In genomic region chr11:59053387-59053786, GRCh38 we compare ENCODE assay signal across 8 cellular contexts. TPM values are rescaled to one million over a fixed set of nuclear protein-coding genes. Genes with fewer than 3 reads are reported as not detected.
DNase-seq lines count a peak whose midpoint lies in the region; ATAC-seq lines count a peak whose summit lies in the region.

No MANE protein-coding gene starts in this region.

- H3K36me3 Mint-ChIP-seq in T-cell, result no peaks in the 10 kb centered on the region
- H3K36me3 Mint-ChIP-seq in immature natural killer cell, result no peaks in the 10 kb centered on the region

- POLR2A ChIA-PET in T-cell (lab: Charles Lee), result interaction anchor here in 1 of 2 donors (0.7 kb wide), 1 partner anchor 363 kb away, joined by 3 read pairs; no protein-coding TSS in a partner anchor

- H3K27ac Mint-ChIP-seq in T-cell (no peak overlapping the region), immature natural killer cell (no peak overlapping the region)

- H3K4me3 Mint-ChIP-seq in T-cell (no peak overlapping the region), immature natural killer cell (no peak overlapping the region)

- H3K9me3 Mint-ChIP-seq in T-cell, result no peaks in the 10 kb centered on the region
- no peaks in the 10 kb centered on the region for H3K9me3 Mint-ChIP-seq in immature natural killer cell

- DNase-seq in activated gamma-delta T cell treated with Interleukin-2 at 50 U/mL for 16 hours, result peak; percentile 80
- DNase-seq in activated gamma-delta T cell (lab: John Stamatoyannopoulos, UW), result no peak
- peak; percentile 49 to 82 (median 72) for DNase-seq in T-cell
- DNase-seq in amniotic epithelial cell (ENCODE audit: low read depth), result peak; percentile 39
- peak; percentile 59 to 69 (median 60) for DNase-seq in immature natural killer cell
- DNase-seq in stimulated activated CD4-positive, alpha-beta T cell treated with anti-CD3 and anti-CD28 coated beads, Interleukin-15, amount 100 ng/mL, for 48 hours (ENCODE audit: low read depth in 2 of 2), result peak; percentile 63 to 72
- no peak for DNase-seq in cerebellar nuclear complex (lab: John Stamatoyannopoulos, UW)

- H3K4me1 Mint-ChIP-seq in T-cell, result peaks cover 5 to 9% (median 8%) of the 10 kb centered on the region in 3 donors
- H3K4me1 Mint-ChIP-seq in immature natural killer cell, result peaks cover 7% of the 10 kb centered on the region in 2 donors

- CTCF ChIA-PET in T-cell (lab: Charles Lee), result interaction anchor here (0.7 to 1.9 kb wide), 8 partner anchors 44 to 105 kb away, joined by 3 to 19 read pairs (median 6); no protein-coding TSS in a partner anchor

- H3K27me3 Mint-ChIP-seq in T-cell (peaks cover 12 to 13% of the 10 kb centered on the region in 2 donors), immature natural killer cell (ENCODE audit: low read depth in 3 of 3) (peaks cover 0 to 19% (median 9%) of the 10 kb centered on the region in 3 donors)

- ATAC-seq in HG03175 (IDR thresholded peaks at IDR 0.05; ENCODE audit: unreplicated experiment) (peak; percentile 70), T-cell (replicated peaks in 1 of 4) (peak in 3 of 4 experiments; percentile 53 to 75 (median 67))

RNA-seq across cellular contexts. Expression of gene GLYATL1B, which starts 32.7 kb away (rescaled TPM):
- total RNA-seq in T-cell, result not detected
- polyA plus RNA-seq in immature natural killer cell, result not detected

RNA-seq across cellular contexts. Expression of gene FAM111B, which starts 53.6 kb away (rescaled TPM):
- 1 to 10 TPM; 1.2 to 3.8 (median 1.3) TPM for total RNA-seq in T-cell
- 1 to 10 TPM in 1 of 3 donors, under 1 TPM in 1, not detected in 1; 0.88 to 3.1 TPM for polyA plus RNA-seq in immature natural killer cell

Comparison
In these comparisons a context has a peak if more than half of its experiments do, and no peak if none do; other contexts are left out.
1. DNase-seq: peak in activated gamma-delta T cell treated with Interleukin-2 at 50 U/mL for 16 hours (single experiment), T-cell (34 of 34), amniotic epithelial cell (single experiment), immature natural killer cell (3 of 3) and stimulated activated CD4-positive, alpha-beta T cell treated with anti-CD3 and anti-CD28 coated beads, Interleukin-15, amount 100 ng/mL, for 48 hours (2 of 2); none in activated gamma-delta T cell (single experiment) and cerebellar nuclear complex (0 of 2).